8 cellular contexts compared by ENCODE assay signal in the genomic region with DNA sequence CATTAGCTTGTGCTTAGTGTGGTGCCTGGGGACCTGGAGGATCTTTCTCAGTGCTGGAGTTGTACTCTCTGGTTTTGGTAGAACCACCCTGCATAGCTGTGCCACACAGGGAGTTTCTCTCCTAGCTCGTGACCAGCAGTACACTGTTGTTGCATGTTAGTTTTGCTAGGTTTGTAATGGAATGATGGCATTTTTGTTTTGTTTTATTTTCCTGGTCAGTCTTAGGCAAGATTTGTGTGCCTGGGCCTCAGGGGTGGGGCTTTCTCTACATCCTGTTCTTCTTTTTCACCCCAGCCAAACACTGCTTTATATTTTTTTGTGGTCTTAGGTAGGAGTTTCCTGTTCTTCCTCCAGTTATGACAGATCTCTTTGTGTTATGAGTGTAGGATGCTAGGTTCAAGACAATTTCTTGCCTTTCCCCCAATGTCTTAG.
DNase-seq lines count a peak whose midpoint lies in the region; ATAC-seq and TF ChIP-seq lines count a peak whose summit lies in the region.

No MANE protein-coding gene starts in this region.

- H3K27me3 ChIP-seq in ascending aorta: no peaks in the 10 kb centered on the region
- no peaks in the 10 kb centered on the region for H3K27me3 ChIP-seq in H7 (ENCODE audit: control insufficient read depth, insufficient read depth, low read length)

- peak overlapping the region; percentile 89 for H3K27ac Mint-ChIP-seq in activated naive CD4-positive, alpha-beta T cell treated with anti-CD3 and anti-CD28 coated beads, Interleukin-2, amount 50 U/mL, for 24 hours

- ATAC-seq in GM19438 (IDR thresholded peaks at IDR 0.05; ENCODE audit: low read depth, unreplicated experiment) (peak; percentile 83), HG03432 (IDR thresholded peaks at IDR 0.05; ENCODE audit: unreplicated experiment) (peak; percentile 96)

- intact Hi-C loops in ascending aorta (cut with DNase I): no loop called here

- peaks cover 12% of the 10 kb centered on the region for H3K36me3 Mint-ChIP-seq in activated naive CD4-positive, alpha-beta T cell treated with anti-CD3 and anti-CD28 coated beads, Interleukin-2, amount 50 U/mL, for 24 hours

- no peaks in the 10 kb centered on the region for H3K4me1 ChIP-seq in ascending aorta

- DNase-seq in CD1c-positive myeloid dendritic cell (ENCODE audit: extremely low spot score): peak; percentile 79
- no peak for DNase-seq in mesenteric fat pad (ENCODE audit: low spot score)
- no peak for DNase-seq in ascending aorta (ENCODE audit: low spot score in 2 of 2)
- no peak for DNase-seq in DMS153 treated with DMSO at 0.1 percent for 48 hours (lab: John Stamatoyannopoulos, UW; ENCODE audit: unreplicated experiment)
- DNase-seq in H7: no peak

- H3K4me3 ChIP-seq in ascending aorta (no peak overlapping the region), H7 (ENCODE audit: insufficient read depth, low read depth, low read length) (no peak overlapping the region)

- H3K27me3 Mint-ChIP-seq in activated naive CD4-positive, alpha-beta T cell treated with anti-CD3 and anti-CD28 coated beads, Interleukin-2, amount 50 U/mL, for 24 hours: no peaks in the 10 kb centered on the region

- H3K9me3 Mint-ChIP-seq in activated naive CD4-positive, alpha-beta T cell treated with anti-CD3 and anti-CD28 coated beads, Interleukin-2, amount 50 U/mL, for 24 hours: peaks cover 19% of the 10 kb centered on the region

- no peak overlapping the region for H3K27ac ChIP-seq in ascending aorta

- peaks cover 0 to 6% of the 10 kb centered on the region in 2 donors for H3K9me3 ChIP-seq in ascending aorta

- no peak for TF ChIP-seq CTCF in ascending aorta (IDR thresholded peaks at IDR 0.05)

- no peaks in the 10 kb centered on the region for H3K36me3 ChIP-seq in ascending aorta
- H3K36me3 ChIP-seq in H7 (replicated peaks; ENCODE audit: control insufficient read depth, insufficient read depth, low read length): no peaks in the 10 kb centered on the region

- H3K4me3 Mint-ChIP-seq in activated naive CD4-positive, alpha-beta T cell treated with anti-CD3 and anti-CD28 coated beads, Interleukin-2, amount 50 U/mL, for 24 hours: peak overlapping the region; percentile 63

- H3K4me1 Mint-ChIP-seq in activated naive CD4-positive, alpha-beta T cell treated with anti-CD3 and anti-CD28 coated beads, Interleukin-2, amount 50 U/mL, for 24 hours: peaks cover 77% of the 10 kb centered on the region
